ENCODE assay signal across 13 cellular contexts in genomic region chr17:61757168-61757567, GRCh38.
DNase-seq lines count a peak whose midpoint lies in the region; ATAC-seq and TF ChIP-seq lines count a peak whose summit lies in the region.
"Had no signal": no experiment of that assay in that cellular context is flagged by ENCODE, and none has a peak within 500 bp of the region (broad histone marks: within the 10 kb centered on the region; RNA-seq: fewer than 3 reads in every experiment).

No MANE protein-coding gene starts in this region.

- H3K18ac ChIP-seq in IMR-90 (ENCODE audit: low read depth, low read length), result peak overlapping the region; percentile 79; the same call in 1 of the 2 replicates

- H3K36me3 ChIP-seq in IMR-90 (ENCODE audit: control insufficient read depth, insufficient read depth, low read length) (peaks cover 3% of the 10 kb centered on the region; the same call in 1 of the 2 replicates), suprapubic skin (no peaks in the 10 kb centered on the region)
- H3K36me3 ChIP-seq: right atrium auricular region, thoracic aorta had no signal

- peaks cover 9% of the 10 kb centered on the region for H3K4me1 Mint-ChIP-seq in activated naive CD8-positive, alpha-beta T cell treated with anti-CD3 and anti-CD28 coated beads, Interleukin-2, amount 10 ng/mL, durations not matched to agents 7 days and 5 days
- peaks cover 3% of the 10 kb centered on the region for H3K4me1 Mint-ChIP-seq in activated naive CD8-positive, alpha-beta T cell treated with anti-CD3 and anti-CD28 coated beads, Interleukin-2, amount 50 U/mL, for 24 hours
- peaks cover 20% of the 10 kb centered on the region for H3K4me1 Mint-ChIP-seq in osteocyte (ENCODE audit: unreplicated experiment)

- no peaks in the 10 kb centered on the region for H4K20me1 ChIP-seq in IMR-90 (ENCODE audit: insufficient read depth, low read length)

- H2AK9ac ChIP-seq in IMR-90 (replicated peaks; ENCODE audit: low read depth, low read length, poor library complexity), result no peak overlapping the region

- TF ChIP-seq CTCF in IMR-90 (conservative IDR thresholded peaks at IDR 0.05; ENCODE audit: low read depth, low read length) (no peak), osteocyte (IDR thresholded peaks at IDR 0.05) (no peak), suprapubic skin (IDR thresholded peaks at IDR 0.05) (no peak)

- H3K4ac ChIP-seq in IMR-90 (ENCODE audit: low read depth, low read length), result no peak overlapping the region

- H2AFZ ChIP-seq in IMR-90 (replicated peaks; ENCODE audit: low read length, poor library complexity), result no peak overlapping the region

- no peak for DNase-seq in activated naive CD8-positive, alpha-beta T cell treated with anti-CD3 and anti-CD28 coated beads, Interleukin-2, amount 10 ng/mL, durations not matched to agents 7 days and 5 days
- DNase-seq in activated naive CD8-positive, alpha-beta T cell treated with anti-CD3 and anti-CD28 coated beads, Interleukin-2, amount 50 U/mL, for 24 hours, result no peak
- DNase-seq in IMR-90, result no peak
- DNase-seq in osteocyte (ENCODE audit: extremely low spot score, unreplicated experiment), result no peak
- DNase-seq in suprapubic skin (ENCODE audit: low spot score in 2 of 2), result no peak
- DNase-seq in DMS153 treated with DMSO at 0.1 percent for 48 hours (lab: John Stamatoyannopoulos, UW; ENCODE audit: unreplicated experiment), result no peak
- DNase-seq in NCI-H748 treated with DMSO at 0.1 percent for 48 hours (lab: John Stamatoyannopoulos, UW), result no peak
- DNase-seq: activated CD8-positive, alpha-beta memory T cell treated with anti-CD3 and anti-CD28 coated beads for 24 hours; cortex of kidney; kidney had no signal

- no peak overlapping the region for H3K23ac ChIP-seq in IMR-90 (ENCODE audit: low read depth, low read length)

- H3K27ac Mint-ChIP-seq in activated naive CD8-positive, alpha-beta T cell treated with anti-CD3 and anti-CD28 coated beads, Interleukin-2, amount 10 ng/mL, durations not matched to agents 7 days and 5 days, result no peak overlapping the region
- no peak overlapping the region for H3K27ac Mint-ChIP-seq in activated naive CD8-positive, alpha-beta T cell treated with anti-CD3 and anti-CD28 coated beads, Interleukin-2, amount 50 U/mL, for 24 hours
- H3K27ac Mint-ChIP-seq in osteocyte (ENCODE audit: unreplicated experiment), result peak overlapping the region; percentile 23

- H2BK15ac ChIP-seq in IMR-90 (ENCODE audit: low read depth, low read length), result no peak overlapping the region

- H3K9me1 ChIP-seq in IMR-90 (ENCODE audit: insufficient read depth, low read length), result no peaks in the 10 kb centered on the region

- dilution Hi-C loops in IMR-90 (cut with HindIII; ENCODE audit: low sequenced_read_pairs, unreplicated experiment), result no loop called here

- no peak for TF ChIP-seq EP300 in suprapubic skin (IDR thresholded peaks at IDR 0.05)

- no TSS peak for BruUV-seq in IMR-90 (replicated peaks; lab: Mats Ljungman, UMichigan)

- no peak overlapping the region for H3K14ac ChIP-seq in IMR-90 (replicated peaks; ENCODE audit: low read depth, low read length)

- POLR2A ChIA-PET in activated naive CD8-positive, alpha-beta T cell treated with anti-CD3 and anti-CD28 coated beads, Interleukin-2, amount 10 ng/mL, durations not matched to agents 7 days and 5 days (lab: Charles Lee), result no interaction called here
- POLR2A ChIA-PET in IMR-90 (lab: Charles Lee; ENCODE audit: unreplicated experiment), result no interaction called here

- H4K5ac ChIP-seq in IMR-90 (ENCODE audit: low read depth, low read length), result no peak overlapping the region

- no peak overlapping the region for H3K56ac ChIP-seq in IMR-90 (ENCODE audit: extremely low read depth, insufficient read depth, low read length)

- no peak overlapping the region for H2BK5ac ChIP-seq in IMR-90 (ENCODE audit: low read depth, low read length, poor library complexity, severe bottlenecking)

- no peak overlapping the region for H2BK120ac ChIP-seq in IMR-90 (ENCODE audit: low read depth, low read length)

- peaks cover 1% of the 10 kb centered on the region for H3K9me3 Mint-ChIP-seq in activated naive CD8-positive, alpha-beta T cell treated with anti-CD3 and anti-CD28 coated beads, Interleukin-2, amount 10 ng/mL, durations not matched to agents 7 days and 5 days
- peaks cover 5% of the 10 kb centered on the region for H3K9me3 Mint-ChIP-seq in activated naive CD8-positive, alpha-beta T cell treated with anti-CD3 and anti-CD28 coated beads, Interleukin-2, amount 50 U/mL, for 24 hours
- H3K9me3 Mint-ChIP-seq in osteocyte (ENCODE audit: unreplicated experiment), result peaks cover 25% of the 10 kb centered on the region

- H3K9ac ChIP-seq in IMR-90 (ENCODE audit: low read depth, low read length), result no peak overlapping the region

- no peak overlapping the region for H4K91ac ChIP-seq in IMR-90 (ENCODE audit: insufficient read depth, low read depth, low read length)

- peaks cover 4% of the 10 kb centered on the region for H3K9me3 ChIP-seq in IMR-90 (ENCODE audit: control insufficient read depth, insufficient read depth, low read length)
- H3K9me3 ChIP-seq in suprapubic skin, result peaks cover 3% of the 10 kb centered on the region
- H3K9me3 ChIP-seq: thoracic aorta had no signal

- H3K79me1 ChIP-seq in IMR-90 (ENCODE audit: low read depth in 1 of 2, low read length in 2 of 2), result peaks cover 0 to 7% of the 10 kb centered on the region in 2 experiments; a peak in 2 of 4 replicates

- no peak for TF ChIP-seq RAD21 in IMR-90 (IDR thresholded peaks at IDR 0.05; ENCODE audit: low read length)

- no peak overlapping the region for H3K27ac ChIP-seq in IMR-90 (ENCODE audit: insufficient read depth, low read length)
- H3K27ac ChIP-seq in suprapubic skin, result no peak overlapping the region
- H3K27ac ChIP-seq: right atrium auricular region, thoracic aorta had no signal

- peak; percentile 26 for ATAC-seq in activated naive CD8-positive, alpha-beta T cell treated with anti-CD3 and anti-CD28 coated beads, Interleukin-2, amount 10 ng/mL, durations not matched to agents 7 days and 5 days (ENCODE audit: low read depth)
- no peak for ATAC-seq in activated naive CD8-positive, alpha-beta T cell treated with anti-CD3 and anti-CD28 coated beads, Interleukin-2, amount 50 U/mL, for 24 hours
- peak; percentile 61 for ATAC-seq in GM21786 (IDR thresholded peaks at IDR 0.05; ENCODE audit: unreplicated experiment)
- no peak for ATAC-seq in IMR-90 (ENCODE audit: low read depth)

- H3K4me2 ChIP-seq in IMR-90 (ENCODE audit: low read depth, low read length), result peak overlapping the region; percentile 94; the same call in 1 of the 2 replicates

- H2BK20ac ChIP-seq in IMR-90 (ENCODE audit: low read depth, low read length), result no peak overlapping the region

- TF ChIP-seq POLR2A in IMR-90 (IDR thresholded peaks at IDR 0.05; ENCODE audit: low read depth, low read length) (no peak), suprapubic skin (IDR thresholded peaks at IDR 0.05) (no peak)

- no peak overlapping the region for H3K4me3 Mint-ChIP-seq in activated naive CD8-positive, alpha-beta T cell treated with anti-CD3 and anti-CD28 coated beads, Interleukin-2, amount 10 ng/mL, durations not matched to agents 7 days and 5 days
- H3K4me3 Mint-ChIP-seq in activated naive CD8-positive, alpha-beta T cell treated with anti-CD3 and anti-CD28 coated beads, Interleukin-2, amount 50 U/mL, for 24 hours, result no peak overlapping the region
- no peak overlapping the region for H3K4me3 Mint-ChIP-seq in osteocyte (ENCODE audit: unreplicated experiment)

- H3K4me1 ChIP-seq in IMR-90 (ENCODE audit: control insufficient read depth, insufficient read depth, low read length) (no peaks in the 10 kb centered on the region), suprapubic skin (no peaks in the 10 kb centered on the region)
- H3K4me1 ChIP-seq: right atrium auricular region had no signal

- CTCF ChIA-PET in IMR-90 (lab: Yijun Ruan, JAX), result no interaction called here

- no peak overlapping the region for H2AK5ac ChIP-seq in IMR-90 (ENCODE audit: low read depth, low read length)

- H3K27me3 ChIP-seq in IMR-90 (ENCODE audit: control insufficient read depth, insufficient read depth, low read length) (no peaks in the 10 kb centered on the region), suprapubic skin (no peaks in the 10 kb centered on the region)
- H3K27me3 ChIP-seq: right atrium auricular region had no signal

- in situ Hi-C loops in IMR-90 (cut with MboI; ENCODE audit: low sequenced_read_pairs), result no loop called here

- H4K8ac ChIP-seq in IMR-90 (ENCODE audit: low read depth in 2 of 2, low read length in 2 of 2), result no peak overlapping the region

- intact Hi-C loops in IMR-90 (cut with micrococcal nuclease), result no loop called here

- peaks cover 45% of the 10 kb centered on the region for H3K36me3 Mint-ChIP-seq in activated naive CD8-positive, alpha-beta T cell treated with anti-CD3 and anti-CD28 coated beads, Interleukin-2, amount 10 ng/mL, durations not matched to agents 7 days and 5 days
- peaks cover 27% of the 10 kb centered on the region for H3K36me3 Mint-ChIP-seq in activated naive CD8-positive, alpha-beta T cell treated with anti-CD3 and anti-CD28 coated beads, Interleukin-2, amount 50 U/mL, for 24 hours (ENCODE audit: low read depth)
- peaks cover 19% of the 10 kb centered on the region for H3K36me3 Mint-ChIP-seq in osteocyte (ENCODE audit: unreplicated experiment)

- H3K4me3 ChIP-seq in IMR-90 (ENCODE audit: insufficient read depth, low read depth, low read length) (no peak overlapping the region; the same call in 1 of the 2 replicates), suprapubic skin (no peak overlapping the region)
- H3K4me3 ChIP-seq: right atrium auricular region, thoracic aorta had no signal

- no peaks in the 10 kb centered on the region for H3K27me3 Mint-ChIP-seq in activated naive CD8-positive, alpha-beta T cell treated with anti-CD3 and anti-CD28 coated beads, Interleukin-2, amount 10 ng/mL, durations not matched to agents 7 days and 5 days
- no peaks in the 10 kb centered on the region for H3K27me3 Mint-ChIP-seq in activated naive CD8-positive, alpha-beta T cell treated with anti-CD3 and anti-CD28 coated beads, Interleukin-2, amount 50 U/mL, for 24 hours
- no peaks in the 10 kb centered on the region for H3K27me3 Mint-ChIP-seq in osteocyte (ENCODE audit: unreplicated experiment)

TF ChIP-seq in IMR-90, 13 proteins besides CTCF, POLR2A, EP300 and RAD21 (continues in another document):
- TF ChIP-seq MAFK (IDR thresholded peaks at IDR 0.05; ENCODE audit: low read depth, low read length) (peak; percentile 27; the same call in 1 of the 2 replicates), CHD1 (IDR thresholded peaks at IDR 0.05; ENCODE audit: low read depth, low read length) (no peak), NFE2L2 (IDR thresholded peaks at IDR 0.05; ENCODE audit: low read depth, low read length) (no peak), RCOR1 (IDR thresholded peaks at IDR 0.05; ENCODE audit: insufficient replicate concordance, low read length) (no peak), MXI1 (IDR thresholded peaks at IDR 0.05; ENCODE audit: borderline replicate concordance, low read depth, low read length) (no peak)

Comparison
In these comparisons a context has a peak if more than half of its experiments do, and no peak if none do; other contexts are left out.
1. ATAC-seq: peak in activated naive CD8-positive, alpha-beta T cell treated with anti-CD3 and anti-CD28 coated beads, Interleukin-2, amount 10 ng/mL, durations not matched to agents 7 days and 5 days (single experiment) and GM21786 (single experiment); none in activated naive CD8-positive, alpha-beta T cell treated with anti-CD3 and anti-CD28 coated beads, Interleukin-2, amount 50 U/mL, for 24 hours (single experiment) and IMR-90 (single experiment).